In the genomic region with DNA sequence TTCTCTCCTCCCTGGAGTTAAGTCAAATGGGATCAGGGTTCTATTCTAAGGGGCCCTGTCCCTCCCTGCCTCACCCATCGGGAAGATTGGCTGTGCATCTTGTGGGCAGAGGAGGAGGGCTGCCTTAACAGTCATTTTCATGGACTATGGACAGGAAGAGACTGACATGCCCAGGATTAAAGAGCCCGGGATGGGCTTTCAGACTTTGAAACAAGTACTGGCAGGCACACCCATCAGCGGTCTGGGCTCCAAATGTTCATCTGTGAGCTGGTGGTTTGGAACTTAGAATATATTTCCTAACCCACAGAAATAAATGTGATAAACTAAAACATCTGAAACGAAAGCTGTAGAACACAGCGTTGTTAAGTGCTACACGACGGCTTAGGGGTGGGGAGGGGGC, we compare ENCODE assay signal across 34 cellular contexts. TPM values are rescaled to one million over a fixed set of nuclear protein-coding genes. Genes with fewer than 3 reads are reported as not detected.
DNase-seq lines count a peak whose midpoint lies in the region; ATAC-seq, FAIRE-seq and TF ChIP-seq lines count a peak whose summit lies in the region.
"Had no signal": no experiment of that assay in that cellular context is flagged by ENCODE, and none has a peak within 500 bp of the region (broad histone marks: within the 10 kb centered on the region; RNA-seq: fewer than 3 reads in every experiment).

No MANE protein-coding gene starts in this region.

- H3F3A ChIP-seq in GM23248 (ENCODE audit: insufficient read depth), result no peaks in the 10 kb centered on the region

- H2BK5ac ChIP-seq in mesenchymal stem cell (ENCODE audit: low read depth, low read length, poor library complexity, severe bottlenecking), result no peak overlapping the region

- in situ Hi-C loops in GM23248 (cut with MboI), result no loop called here

- H3K79me1 ChIP-seq in mesenchymal stem cell (replicated peaks; ENCODE audit: low read length, poor library complexity, severe bottlenecking), result no peaks in the 10 kb centered on the region

- no peak overlapping the region for H2AK5ac ChIP-seq in mesenchymal stem cell (ENCODE audit: low read length, severe bottlenecking)

- ATAC-seq in esophagus mucosa (peak; percentile 63), GM19351 (IDR thresholded peaks at IDR 0.05; ENCODE audit: unreplicated experiment) (no peak)
- ATAC-seq: A549, HCT116, sciatic nerve had no signal

- H3K36me3 ChIP-seq in GM23248 (ENCODE audit: low read depth), result no peaks in the 10 kb centered on the region
- no peaks in the 10 kb centered on the region for H3K36me3 ChIP-seq in mesenchymal stem cell (ENCODE audit: control insufficient read depth in 1 of 2, insufficient read depth in 2 of 2, low read depth in 1 of 2, low read length in 2 of 2)
- H3K36me3 ChIP-seq: BE2C, cardiac muscle cell, thyroid gland, vagina, WERI-Rb-1 had no signal

- no peak overlapping the region for H3K14ac ChIP-seq in mesenchymal stem cell (ENCODE audit: low read length in 2 of 2)

- TF ChIP-seq CTCF in AG09309 (IDR thresholded peaks at IDR 0.05; ENCODE audit: control insufficient read depth, insufficient read depth, low read depth, low read length, missing control alignments), result no peak

- 6 to 9% methylated on average over 7 of the region's 7 CpGs for WGBS in GM23248 (ENCODE audit: low coverage in 1 of 2, low lambda C conversion rate in 2 of 2, missing lambda C conversion rate in 2 of 2), 2 experiments
- 98% methylated on average over 5 of the region's 7 CpGs for WGBS in mesenchymal stem cell

- H3K18ac ChIP-seq in mesenchymal stem cell (ENCODE audit: low read depth in 1 of 2, low read length in 2 of 2), result no peak overlapping the region

- H4K20me1 ChIP-seq in GM23248 (ENCODE audit: insufficient read depth), result no peaks in the 10 kb centered on the region

- H3K4me3 ChIP-seq in AG09309 (ENCODE audit: control insufficient read depth, low read depth, low read length) (no peak overlapping the region), GM23248 (peak overlapping the region; percentile 51), mesenchymal stem cell (ENCODE audit: insufficient read depth in 1 of 2, low read depth in 1 of 2, low read length in 2 of 2) (peak overlapping the region in 1 of 2 experiments; percentile 57)
- H3K4me3 ChIP-seq: A549, cardiac muscle cell, PC-9, thyroid gland, vagina had no signal

- H3K4ac ChIP-seq in mesenchymal stem cell (ENCODE audit: low read depth in 1 of 2, low read length in 2 of 2), result no peak overlapping the region

- peak; percentile 7 for DNase-seq in AG09309 (ENCODE audit: low read depth)
- DNase-seq in GM23248, result peak; percentile 62
- DNase-seq in mesenchymal stem cell, result no peak
- DNase-seq in GM19239 (ENCODE audit: insufficient read length, low spot score), result no peak
- DNase-seq in pons (ENCODE audit: low spot score), result no peak
- DNase-seq in SKM-1 (lab: John Stamatoyannopoulos, UW; ENCODE audit: unreplicated experiment), result no peak
- DNase-seq: activated CD4-positive, alpha-beta T cell treated with anti-CD3 and anti-CD28 coated beads for 48 hours; activated gamma-delta T cell; activated naive CD8-positive, alpha-beta T cell treated with anti-CD3 and anti-CD28 coated beads for 36 hours; aorta; BE2C; DMS53; hippocampal formation; mesendoderm; NCI-H1417 treated with DMSO at 0.1 percent for 48 hours; NCI-H2081; NCI-H226; NCI-H69; PC-9; SHP77 treated with DMSO at 0.1 percent for 48 hours; stimulated activated CD4-positive, alpha-beta T cell treated with anti-CD3 and anti-CD28 coated beads, Interleukin-4, amount 100 ng/mL, for 24 hours; T1000; thyroid gland; WERI-Rb-1 had no signal

- H3K27me3 ChIP-seq in GM23248 (replicated peaks; ENCODE audit: insufficient read depth), result peaks cover 12% of the 10 kb centered on the region; the same call in 1 of the 2 replicates
- H3K27me3 ChIP-seq in mesenchymal stem cell (ENCODE audit: control insufficient read depth in 1 of 2, insufficient read depth in 1 of 2, low read length in 2 of 2), result peaks cover 36 to 49% of the 10 kb centered on the region in 2 experiments
- H3K27me3 ChIP-seq: thyroid gland, vagina had no signal

- H3K79me2 ChIP-seq in GM23248 (ENCODE audit: insufficient read depth), result no peaks in the 10 kb centered on the region

- no peak overlapping the region for H3K27ac ChIP-seq in GM23248
- H3K27ac ChIP-seq in mesenchymal stem cell (ENCODE audit: low read length, poor library complexity, severe bottlenecking), result no peak overlapping the region
- H3K27ac ChIP-seq: A549, cardiac muscle cell, PC-9, thyroid gland, vagina, WERI-Rb-1 had no signal

- no peak overlapping the region for H3K23ac ChIP-seq in mesenchymal stem cell (ENCODE audit: low read length in 2 of 2)

- no peak overlapping the region for H2AFZ ChIP-seq in GM23248
- H2AFZ ChIP-seq in mesenchymal stem cell (ENCODE audit: low read depth, low read length), result no peak overlapping the region
- H2AFZ ChIP-seq: PC-9 had no signal

- no peak overlapping the region for H4K8ac ChIP-seq in mesenchymal stem cell (ENCODE audit: low read length)

- FAIRE-seq in GM19239 (lab: Jason Lieb, UNC), result no peak
- FAIRE-seq: A549, colon had no signal

- no peaks in the 10 kb centered on the region for H3K4me1 ChIP-seq in GM23248 (ENCODE audit: insufficient read depth)
- no peaks in the 10 kb centered on the region for H3K4me1 ChIP-seq in mesenchymal stem cell (ENCODE audit: control insufficient read depth, insufficient read depth, low read depth, low read length)
- H3K4me1 ChIP-seq: BE2C, thyroid gland, vagina had no signal

- no peak overlapping the region for H4K91ac ChIP-seq in mesenchymal stem cell (ENCODE audit: low read length)

- H3K4me2 ChIP-seq in GM23248 (ENCODE audit: unreplicated experiment) (peak overlapping the region; percentile 60), mesenchymal stem cell (ENCODE audit: low read length, poor library complexity, severe bottlenecking) (no peak overlapping the region)
- H3K4me2 ChIP-seq: A549, PC-9 had no signal

- no peak overlapping the region for H2BK12ac ChIP-seq in mesenchymal stem cell (ENCODE audit: low read length in 2 of 2)

- H2BK120ac ChIP-seq in mesenchymal stem cell (ENCODE audit: low read depth, low read length), result no peak overlapping the region

- H3K9me3 ChIP-seq in GM23248 (ENCODE audit: low read depth) (no peaks in the 10 kb centered on the region), mesenchymal stem cell (ENCODE audit: control insufficient read depth, low read length) (no peaks in the 10 kb centered on the region)
- H3K9me3 ChIP-seq: A549, BE2C, thyroid gland, vagina had no signal

- H2BK15ac ChIP-seq in mesenchymal stem cell (ENCODE audit: low read depth, poor library complexity, severe bottlenecking), result peak overlapping the region; percentile 70

- H3K9ac ChIP-seq in GM23248 (no peak overlapping the region), mesenchymal stem cell (ENCODE audit: low read length) (peak overlapping the region; percentile 44)

- H3K9me2 ChIP-seq in GM23248 (ENCODE audit: insufficient read depth), result no peaks in the 10 kb centered on the region

RNA-seq across cellular contexts. Expression of gene SLC6A4, which starts 6.5 kb away (rescaled TPM):
- total RNA-seq in GM23248 (2014; rRNA removed; shearing (Covaris generic)), result not detected in 2 replicates
- 0.03 and 0.05 TPM in 2 replicates for polyA plus RNA-seq in GM23248 (2016; fragmentation: Nextera tagmentation; extraction: Ambion mirVana)
- 1.5 TPM for total RNA-seq in esophagus mucosa
- not detected for polyA plus RNA-seq in mesenchymal stem cell (2013, experiment 1 of 2)
- polyA plus RNA-seq in mesenchymal stem cell (2013, experiment 2 of 2), result 0.01 TPM
- total RNA-seq: activated naive CD8-positive, alpha-beta T cell treated with anti-CD3 and anti-CD28 coated beads for 36 hours; epithelial cell of proximal tubule; G401; PC-9 had no signal
- polyA plus RNA-seq: cardiac muscle cell had no signal

Comparison
In these comparisons a context has a peak if more than half of its experiments do, and no peak if none do; other contexts are left out.
1. DNase-seq: peak in AG09309 (single experiment) and GM23248 (single experiment); none in mesenchymal stem cell (single experiment), GM19239 (single experiment), pons (single experiment) and SKM-1 (single experiment).